In genomic region chr4:174714393-174715211, GRCh38 we compare ENCODE assay signal across 8 cellular contexts.
DNase-seq lines count a peak whose midpoint lies in the region; ATAC-seq and TF ChIP-seq lines count a peak whose summit lies in the region.

No MANE protein-coding gene starts in this region.

- H3K27ac Mint-ChIP-seq in activated naive CD4-positive, alpha-beta T cell treated with anti-CD3 and anti-CD28 coated beads for 36 hours: no peak overlapping the region
- H3K27ac Mint-ChIP-seq in effector memory CD8-positive, alpha-beta T cell: no peak overlapping the region
- no peak overlapping the region for H3K27ac Mint-ChIP-seq in nephron

- no peaks in the 10 kb centered on the region for H3K79me2 ChIP-seq in OCI-LY7 (ENCODE audit: insufficient read depth, low read depth, low read length)

- no peaks in the 10 kb centered on the region for H3K4me1 ChIP-seq in OCI-LY7 (ENCODE audit: insufficient read depth, low read length, poor library complexity, severe bottlenecking)

- no peak overlapping the region for H2AFZ ChIP-seq in OCI-LY7 (ENCODE audit: low read length)

- POLR2A ChIA-PET in OCI-LY7 (lab: Charles Lee): no interaction called here

- H3K27ac ChIP-seq in OCI-LY7 (ENCODE audit: low read depth, low read length, poor library complexity, severe bottlenecking): no peak overlapping the region

- no peaks in the 10 kb centered on the region for H3K9me2 ChIP-seq in OCI-LY7 (ENCODE audit: insufficient read depth, low read length)

- no peaks in the 10 kb centered on the region for H4K20me1 ChIP-seq in OCI-LY7 (ENCODE audit: insufficient read depth, low read length)

- H3K4me3 Mint-ChIP-seq in activated naive CD4-positive, alpha-beta T cell treated with anti-CD3 and anti-CD28 coated beads for 36 hours: no peak overlapping the region
- no peak overlapping the region for H3K4me3 Mint-ChIP-seq in effector memory CD8-positive, alpha-beta T cell
- no peak overlapping the region for H3K4me3 Mint-ChIP-seq in nephron

- BruUV-seq in OCI-LY7 (replicated peaks; lab: Mats Ljungman, UMichigan): no TSS peak

- H3K9me3 Mint-ChIP-seq in activated naive CD4-positive, alpha-beta T cell treated with anti-CD3 and anti-CD28 coated beads for 36 hours: no peaks in the 10 kb centered on the region
- H3K9me3 Mint-ChIP-seq in effector memory CD8-positive, alpha-beta T cell: peaks cover 0 to 3% of the 10 kb centered on the region in 2 donors
- H3K9me3 Mint-ChIP-seq in nephron: no peaks in the 10 kb centered on the region

- intact Hi-C loops in activated naive CD4-positive, alpha-beta T cell treated with anti-CD3 and anti-CD28 coated beads for 36 hours (cut with micrococcal nuclease): loop anchor here (1.0 to 5.0 kb wide), 3 partner anchors 82 to 492 kb away; no protein-coding TSS in a partner anchor
- intact Hi-C loops in OCI-LY7 (cut with micrococcal nuclease; ENCODE audit: unreplicated experiment): loop anchor here (5.0 kb wide), 1 partner anchor 347 kb away; no protein-coding TSS in a partner anchor

- H3K27me3 Mint-ChIP-seq in activated naive CD4-positive, alpha-beta T cell treated with anti-CD3 and anti-CD28 coated beads for 36 hours (ENCODE audit: low read depth): peaks cover 7% of the 10 kb centered on the region
- peaks cover 0 to 10% of the 10 kb centered on the region in 2 donors for H3K27me3 Mint-ChIP-seq in effector memory CD8-positive, alpha-beta T cell
- H3K27me3 Mint-ChIP-seq in nephron (ENCODE audit: low read depth): no peaks in the 10 kb centered on the region

- no peaks in the 10 kb centered on the region for H3K36me3 ChIP-seq in OCI-LY7 (ENCODE audit: insufficient read depth, low read length)

- CTCF ChIA-PET in activated naive CD4-positive, alpha-beta T cell treated with anti-CD3 and anti-CD28 coated beads for 36 hours (lab: Charles Lee): interaction anchor here (1.3 kb wide), 1 partner anchor 10 kb away, joined by 4 read pairs; no protein-coding TSS in a partner anchor
- CTCF ChIA-PET in OCI-LY7 (lab: Charles Lee; ENCODE audit: unreplicated experiment): no interaction called here

- no peaks in the 10 kb centered on the region for H3K4me1 Mint-ChIP-seq in activated naive CD4-positive, alpha-beta T cell treated with anti-CD3 and anti-CD28 coated beads for 36 hours (ENCODE audit: low read depth)
- H3K4me1 Mint-ChIP-seq in effector memory CD8-positive, alpha-beta T cell (ENCODE audit: low read depth in 2 of 2): no peaks in the 10 kb centered on the region
- H3K4me1 Mint-ChIP-seq in nephron: peaks cover 10% of the 10 kb centered on the region

- no peak overlapping the region for H3K4me3 ChIP-seq in OCI-LY7 (ENCODE audit: low read depth, low read length, poor library complexity, severe bottlenecking)

- ATAC-seq in GM19455 (IDR thresholded peaks at IDR 0.05; ENCODE audit: unreplicated experiment) (peak; percentile 91), HG03432 (IDR thresholded peaks at IDR 0.05; ENCODE audit: unreplicated experiment) (peak; percentile 96)
- peak; percentile 56 for ATAC-seq in effector memory CD8-positive, alpha-beta T cell (replicated peaks)

- H3K4me2 ChIP-seq in OCI-LY7 (ENCODE audit: low read length): no peak overlapping the region

- no peaks in the 10 kb centered on the region for H3K9me3 ChIP-seq in OCI-LY7 (ENCODE audit: low read length)

- TF ChIP-seq CTCF in OCI-LY7 (conservative IDR thresholded peaks at IDR 0.05; ENCODE audit: low read length): peak; percentile 95
- TF ChIP-seq CTCF in nephron (IDR thresholded peaks at IDR 0.05; ENCODE audit: unreplicated experiment in 3 of 3): peak; percentile 26 to 52 (median 34)

- DNase-seq in activated naive CD4-positive, alpha-beta T cell treated with anti-CD3 and anti-CD28 coated beads for 36 hours: peak; percentile 31
- no peak for DNase-seq in activated naive CD4-positive, alpha-beta T cell treated with anti-CD3 and anti-CD28 coated beads, Interleukin-2, amount 50 U/mL, for 16 hours
- DNase-seq in OCI-LY7 (ENCODE audit: low spot score): peak; percentile 56
- peak in 2 of 3 experiments; percentile 6 to 11 for DNase-seq in effector memory CD8-positive, alpha-beta T cell
- no peak for DNase-seq in stimulated activated naive CD4-positive, alpha-beta T cell (lab: John Stamatoyannopoulos, UW)

- H3K36me3 Mint-ChIP-seq in activated naive CD4-positive, alpha-beta T cell treated with anti-CD3 and anti-CD28 coated beads for 36 hours (ENCODE audit: low read depth): no peaks in the 10 kb centered on the region
- H3K36me3 Mint-ChIP-seq in effector memory CD8-positive, alpha-beta T cell (ENCODE audit: insufficient read depth): no peaks in the 10 kb centered on the region
- no peaks in the 10 kb centered on the region for H3K36me3 Mint-ChIP-seq in nephron (ENCODE audit: low read depth)

Comparison
In these comparisons a context has a peak if more than half of its experiments do, and no peak if none do; other contexts are left out.
1. DNase-seq: peak in activated naive CD4-positive, alpha-beta T cell treated with anti-CD3 and anti-CD28 coated beads for 36 hours (single experiment), OCI-LY7 (single experiment) and effector memory CD8-positive, alpha-beta T cell (2 of 3); none in activated naive CD4-positive, alpha-beta T cell treated with anti-CD3 and anti-CD28 coated beads, Interleukin-2, amount 50 U/mL, for 16 hours (single experiment) and stimulated activated naive CD4-positive, alpha-beta T cell (0 of 6).
2. Peak in every context shown above with its lines, with median percentiles within 50 percentile points of each other: ATAC-seq.